ENCODE assay signal across 12 cellular contexts in genomic region chr9:123487944-123488343, GRCh38.
"Had no signal": no experiment of that assay in that cellular context is flagged by ENCODE, and none has a peak within 500 bp of the region (broad histone marks: within the 10 kb centered on the region; RNA-seq: fewer than 3 reads in every experiment).

No MANE protein-coding gene starts in this region.

- H3K36me3 ChIP-seq: heart left ventricle, uterus had no signal

- H3K27me3 ChIP-seq: heart left ventricle, tibial artery, uterus had no signal

- ATAC-seq: heart left ventricle; left ventricle myocardium superior; naive thymus-derived CD4-positive, alpha-beta T cell had no signal

- H3K9me3 ChIP-seq: heart left ventricle, tibial artery, uterus had no signal

- DNase-seq: activated CD4-positive, alpha-beta T cell treated with anti-CD3 and anti-CD28 coated beads, Interleukin-2, amount 10 ng/mL, durations not matched to agents 24 days and 14 days; activated gamma-delta T cell; cerebellar nuclear complex; cortex of kidney; heart left ventricle; immature natural killer cell; left ventricle myocardium superior; naive thymus-derived CD4-positive, alpha-beta T cell; stimulated activated CD4-positive, alpha-beta T cell treated with anti-CD3 and anti-CD28 coated beads, Interleukin-2, amount 100 ng/mL, for 24 hours; stimulated activated naive CD4-positive, alpha-beta T cell treated with Interleukin-2 at 50 U/mL for 16 hours; tibial artery; uterus had no signal

- H3K4me1 ChIP-seq: heart left ventricle, tibial artery, uterus had no signal

- H3K4me3 ChIP-seq: heart left ventricle, tibial artery, uterus had no signal

- H3K27ac ChIP-seq: heart left ventricle, tibial artery, uterus had no signal
